26 cellular contexts compared by ENCODE assay signal in the genomic region with DNA sequence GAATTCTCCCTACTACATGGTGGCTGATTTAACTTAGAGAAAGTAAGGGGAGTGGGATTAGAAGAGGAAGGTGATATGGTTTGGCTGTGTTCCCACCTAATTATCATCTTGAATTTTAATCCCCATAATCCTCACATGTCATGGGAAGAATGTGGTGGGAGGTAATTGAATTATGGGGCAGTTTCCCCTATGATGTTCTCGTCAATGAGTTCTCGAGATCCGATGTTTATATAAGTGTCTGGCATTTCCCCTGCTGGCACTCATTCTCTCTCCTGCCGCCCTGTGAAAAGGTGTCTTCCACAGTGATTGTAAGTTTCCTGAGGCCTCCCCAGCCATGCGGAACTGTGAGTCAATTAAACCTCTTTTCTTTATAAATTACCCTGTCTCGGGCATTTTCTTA.
"Had no signal": no experiment of that assay in that cellular context is flagged by ENCODE, and none has a peak within 500 bp of the region (broad histone marks: within the 10 kb centered on the region; RNA-seq: fewer than 3 reads in every experiment).

No MANE protein-coding gene starts in this region.

- H3K27me3 Mint-ChIP-seq: activated B cell treated with CpG ODN at 0.5 μM for 24 hours; activated CD4-positive, alpha-beta T cell treated with anti-CD3 and anti-CD28 coated beads, Interleukin-2, amount 10 ng/mL, durations not matched to agents 24 days and 14 days; activated CD8-positive, alpha-beta memory T cell treated with anti-CD3 and anti-CD28 coated beads, Interleukin-2, amount 10 ng/mL, durations not matched to agents 7 days and 5 days; activated naive CD8-positive, alpha-beta T cell treated with anti-CD3 and anti-CD28 coated beads, Interleukin-2, amount 50 U/mL, for 24 hours; activated T-cell treated with anti-CD3 and anti-CD28 coated beads, Interleukin-2, amount 50 U/mL, for 24 hours; central memory CD8-positive, alpha-beta T cell had no signal

- H3K4me3 Mint-ChIP-seq: activated B cell treated with CpG ODN at 0.5 μM for 24 hours; activated CD4-positive, alpha-beta T cell treated with anti-CD3 and anti-CD28 coated beads, Interleukin-2, amount 10 ng/mL, durations not matched to agents 24 days and 14 days; activated CD8-positive, alpha-beta memory T cell treated with anti-CD3 and anti-CD28 coated beads, Interleukin-2, amount 10 ng/mL, durations not matched to agents 7 days and 5 days; activated naive CD8-positive, alpha-beta T cell treated with anti-CD3 and anti-CD28 coated beads, Interleukin-2, amount 50 U/mL, for 24 hours; activated T-cell treated with anti-CD3 and anti-CD28 coated beads, Interleukin-2, amount 50 U/mL, for 24 hours; central memory CD8-positive, alpha-beta T cell; T-helper 1 cell treated with Interleukin-12 subunit alpha and Interleukin-12 subunit beta and Interleukin-4 antibody, amounts not matched to agents 30 μg/mL and 1 μg/mL, for 36 hours had no signal

- H3K9me3 Mint-ChIP-seq: activated B cell treated with CpG ODN at 0.5 μM for 24 hours; activated naive CD4-positive, alpha-beta T cell treated with anti-CD3 and anti-CD28 coated beads, Interleukin-2, amount 50 U/mL, for 72 hours; activated naive CD8-positive, alpha-beta T cell treated with anti-CD3 and anti-CD28 coated beads, Interleukin-2, amount 50 U/mL, for 24 hours; activated T-cell treated with anti-CD3 and anti-CD28 coated beads, Interleukin-2, amount 50 U/mL, for 24 hours; central memory CD8-positive, alpha-beta T cell had no signal

- ATAC-seq: activated CD8-positive, alpha-beta memory T cell treated with anti-CD3 and anti-CD28 coated beads, Interleukin-2, amount 10 ng/mL, durations not matched to agents 7 days and 5 days; activated naive CD4-positive, alpha-beta T cell treated with anti-CD3 and anti-CD28 coated beads, Interleukin-2, amount 50 U/mL, for 72 hours; activated naive CD8-positive, alpha-beta T cell treated with anti-CD3 and anti-CD28 coated beads, Interleukin-2, amount 50 U/mL, for 24 hours; body of pancreas; K562 had no signal

- DNase-seq: activated B cell treated with CpG ODN at 0.5 μM for 24 hours; activated CD4-positive, alpha-beta T cell treated with anti-CD3 and anti-CD28 coated beads for 1 hour; activated CD4-positive, alpha-beta T cell treated with anti-CD3 and anti-CD28 coated beads, Interleukin-2, amount 10 ng/mL, durations not matched to agents 24 days and 14 days; activated CD4-positive, alpha-beta T cell treated with anti-CD3 and anti-CD28 coated beads, Interleukin-2, amount 50 U/mL, for 48 hours; activated CD8-positive, alpha-beta memory T cell treated with anti-CD3 and anti-CD28 coated beads, Interleukin-2, amount 10 ng/mL, durations not matched to agents 7 days and 5 days; activated effector memory CD4-positive, alpha-beta T cell treated with anti-CD3 and anti-CD28 coated beads, Interleukin-2, amount 50 U/mL, for 16 hours; activated naive CD4-positive, alpha-beta T cell treated with Interleukin-2 at 50 U/mL for 16 hours; activated naive CD8-positive, alpha-beta T cell treated with anti-CD3 and anti-CD28 coated beads, Interleukin-2, amount 50 U/mL, for 24 hours; activated T-cell treated with anti-CD3 and anti-CD28 coated beads, Interleukin-2, amount 50 U/mL, for 24 hours; amniotic stem cell; body of pancreas; Karpas-422; MM.1S; NCI-H1105; NCI-H1436; NCI-H1694 treated with DMSO at 0.1 percent for 48 hours; NCI-H2029 treated with DMSO at 0.1 percent for 48 hours; NCI-H446; NCI-H526; NCI-H774; NK-92 treated with Interleukin-12 subunit alpha and Interleukin-12 subunit beta, amount 100 ng/mL, for 24 hours; SHP77 had no signal

- H3K36me3 Mint-ChIP-seq: activated naive CD4-positive, alpha-beta T cell treated with anti-CD3 and anti-CD28 coated beads, Interleukin-2, amount 50 U/mL, for 72 hours had no signal

- H3K4me1 Mint-ChIP-seq: activated B cell treated with CpG ODN at 0.5 μM for 24 hours had no signal

- H3K27ac Mint-ChIP-seq: activated B cell treated with CpG ODN at 0.5 μM for 24 hours; activated CD4-positive, alpha-beta T cell treated with anti-CD3 and anti-CD28 coated beads, Interleukin-2, amount 10 ng/mL, durations not matched to agents 24 days and 14 days; activated CD8-positive, alpha-beta memory T cell treated with anti-CD3 and anti-CD28 coated beads, Interleukin-2, amount 10 ng/mL, durations not matched to agents 7 days and 5 days; activated naive CD4-positive, alpha-beta T cell treated with anti-CD3 and anti-CD28 coated beads, Interleukin-2, amount 50 U/mL, for 72 hours; activated naive CD8-positive, alpha-beta T cell treated with anti-CD3 and anti-CD28 coated beads, Interleukin-2, amount 50 U/mL, for 24 hours; activated T-cell treated with anti-CD3 and anti-CD28 coated beads, Interleukin-2, amount 50 U/mL, for 24 hours; T-helper 1 cell treated with Interleukin-12 subunit alpha and Interleukin-12 subunit beta and Interleukin-4 antibody, amounts not matched to agents 30 μg/mL and 1 μg/mL, for 36 hours had no signal
